Comparison of ENCODE assay signal across 8 cellular contexts in the genomic region with DNA sequence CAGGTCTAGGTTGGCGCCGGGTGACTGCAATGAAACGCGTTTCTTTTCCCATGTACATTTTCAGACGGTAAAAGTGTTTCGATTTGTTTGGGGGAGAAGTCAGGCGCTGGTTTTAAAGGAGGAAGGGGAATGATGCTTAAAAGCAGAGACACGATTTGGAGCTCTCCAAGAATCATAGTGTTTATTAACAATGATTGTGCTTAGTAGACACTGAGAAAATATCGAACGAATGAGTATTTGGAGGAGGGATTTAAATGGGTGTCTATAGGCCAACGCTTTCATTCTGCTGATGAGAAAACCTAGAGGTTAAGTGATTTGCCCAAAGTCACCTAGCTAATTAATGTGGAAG. TPM values are rescaled to one million over a fixed set of nuclear protein-coding genes. Genes with fewer than 3 reads are reported as not detected.
DNase-seq lines count a peak whose midpoint lies in the region; ATAC-seq, FAIRE-seq and TF ChIP-seq lines count a peak whose summit lies in the region.

No MANE protein-coding gene starts in this region.

- no peaks in the 10 kb centered on the region for H3K9me3 ChIP-seq in T-helper 17 cell (ENCODE audit: control insufficient read depth, low read length, poor library complexity, severe bottlenecking)
- H3K9me3 ChIP-seq in psoas muscle: peaks cover 2% of the 10 kb centered on the region

- H3K36me3 Mint-ChIP-seq in T-helper 17 cell (ENCODE audit: low read depth): no peaks in the 10 kb centered on the region

- peaks cover 24% of the 10 kb centered on the region for H3K4me1 Mint-ChIP-seq in T-helper 17 cell

- TF ChIP-seq CTCF in fibroblast of the aortic adventitia (IDR thresholded peaks at IDR 0.05; ENCODE audit: insufficient read depth, low read length) (no peak), psoas muscle (IDR thresholded peaks at IDR 0.05) (no peak)

- peak overlapping the region; percentile 99 for H3K27ac ChIP-seq in psoas muscle

- 13 to 27% (median 18%) methylated on average over 11 of the region's 11 CpGs for WGBS in psoas muscle, 3 donors

- peak overlapping the region; percentile 97 for H3K4me3 Mint-ChIP-seq in T-helper 17 cell

- no peaks in the 10 kb centered on the region for H3K27me3 Mint-ChIP-seq in T-helper 17 cell

- no peak for DNase-seq in GM12892 (ENCODE audit: insufficient read length)
- no peak for DNase-seq in T-helper 17 cell
- no peak for DNase-seq in fibroblast of the aortic adventitia (ENCODE audit: low read depth)
- no peak for DNase-seq in psoas muscle
- DNase-seq in stimulated activated CD8-positive, alpha-beta memory T cell treated with anti-CD3 and anti-CD28 coated beads, Interleukin-4, amount 100 ng/mL, for 48 hours: no peak
- no peak for DNase-seq in stimulated activated naive CD4-positive, alpha-beta T cell treated with Interleukin-2 at 50 U/mL for 16 hours (lab: John Stamatoyannopoulos, UW)
- DNase-seq in NOMO-1 treated with dmso at 0.1 percent for 144 hours (lab: John Stamatoyannopoulos, UW; ENCODE audit: unreplicated experiment): no peak

- no peaks in the 10 kb centered on the region for H3K27me3 ChIP-seq in psoas muscle (ENCODE audit: insufficient read depth in 3 of 3, low read length in 2 of 3)

- H3K4me3 ChIP-seq in fibroblast of the aortic adventitia (ENCODE audit: low read depth, low read length): peak overlapping the region; percentile 71
- H3K4me3 ChIP-seq in psoas muscle: peak overlapping the region; percentile 84

- intact Hi-C loops in psoas muscle (cut with DNase I): loop anchor here in 1 of 2 donors (2.0 to 5.0 kb wide), 2 partner anchors 36 to 64 kb away; a partner anchor contains a TSS

- peak overlapping the region; percentile 98 for H3K27ac Mint-ChIP-seq in T-helper 17 cell

- FAIRE-seq in GM12892 (lab: Jason Lieb, UNC): peak; percentile 54

- TF ChIP-seq POLR2A in GM12892 (IDR thresholded peaks at IDR 0.05; ENCODE audit: low read depth, low read length): no peak

- no peak for ATAC-seq in T-helper 17 cell
- peak in 1 of 4 donors; percentile 1 for ATAC-seq in psoas muscle
- no peak for ATAC-seq in HG02610 (IDR thresholded peaks at IDR 0.05; ENCODE audit: unreplicated experiment)

- no peaks in the 10 kb centered on the region for H3K36me3 ChIP-seq in psoas muscle (ENCODE audit: insufficient read depth in 1 of 2, low read depth in 1 of 2)

- H3K4me1 ChIP-seq in psoas muscle: peaks cover 11% of the 10 kb centered on the region

RNA-seq across cellular contexts. Expression of a gene that starts 36.9 kb away (rescaled TPM):
- polyA plus RNA-seq in GM12892 (2012; ENCODE audit: missing spikeins): 21.8 TPM
- 100 to 1,000 TPM; 246 to 317 TPM for total RNA-seq in T-helper 17 cell
- 159 and 255 TPM in 2 replicates for total RNA-seq in fibroblast of the aortic adventitia (ENCODE audit: low replicate concordance)
- total RNA-seq in psoas muscle: 100 to 1,000 TPM; 101 to 137 (median 119) TPM
- polyA plus RNA-seq in psoas muscle: 10 to 100 TPM; 33.7 to 80.3 (median 34.0) TPM
